1 cellular context compared by ENCODE assay signal in the genomic region with DNA sequence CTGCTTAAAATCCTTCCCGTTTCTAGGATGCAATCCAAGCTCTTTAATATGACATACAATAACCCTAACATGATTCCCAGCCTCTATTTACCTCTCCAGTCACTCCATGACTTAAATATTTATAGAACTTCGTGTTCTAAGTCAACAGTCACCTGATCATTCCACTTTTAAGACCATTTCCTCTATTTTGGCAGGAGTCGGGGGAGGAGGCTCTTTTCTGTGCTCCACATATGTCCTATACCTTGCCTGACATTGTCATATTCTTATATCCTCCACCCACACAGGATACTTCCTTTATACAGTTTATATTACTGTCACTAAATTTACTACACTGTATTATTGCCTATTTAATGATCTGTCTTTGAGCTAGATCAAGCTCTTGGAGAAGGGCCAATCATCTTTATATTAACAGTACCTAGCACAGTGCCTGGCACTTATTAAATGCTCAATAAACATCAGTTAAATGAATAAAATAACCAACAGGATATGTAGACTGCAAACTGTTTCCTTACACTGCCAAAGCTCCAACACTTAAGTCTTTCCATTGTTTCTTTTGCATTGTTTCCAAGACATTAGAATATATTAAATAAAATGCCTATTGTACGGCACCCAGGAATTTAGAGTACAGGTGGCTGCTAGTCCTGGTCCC.
TF ChIP-seq lines count a peak whose summit lies in the region.

No MANE protein-coding gene starts in this region.

TF ChIP-seq in GM23338, 12 proteins besides CTCF, POLR2A, EP300 and RAD21 (continued from another document):
- TF ChIP-seq ZNF114 (CRISPR knock-in tag; IDR thresholded peaks at IDR 0.05) (no peak), NANOG (IDR thresholded peaks at IDR 0.05; ENCODE audit: borderline replicate concordance) (no peak), EZH2 (IDR thresholded peaks at IDR 0.05; ENCODE audit: low read depth, unreplicated experiment) (no peak), ZNF331 (CRISPR knock-in tag; IDR thresholded peaks at IDR 0.05; ENCODE audit: low read depth) (no peak), JUNB (IDR thresholded peaks at IDR 0.05; ENCODE audit: unreplicated experiment) (no peak), POLR2AphosphoS5 (IDR thresholded peaks at IDR 0.05; ENCODE audit: low read depth) (no peak), EZH2phosphoT487 (IDR thresholded peaks at IDR 0.05; ENCODE audit: unreplicated experiment) (no peak), ETS1 (IDR thresholded peaks at IDR 0.05) (no peak), ZNF462 (CRISPR knock-in tag; IDR thresholded peaks at IDR 0.05) (no peak), STAT1 (IDR thresholded peaks at IDR 0.05; ENCODE audit: unreplicated experiment) (no peak)
